ENCODE assay signal across 31 cellular contexts in the genomic region with DNA sequence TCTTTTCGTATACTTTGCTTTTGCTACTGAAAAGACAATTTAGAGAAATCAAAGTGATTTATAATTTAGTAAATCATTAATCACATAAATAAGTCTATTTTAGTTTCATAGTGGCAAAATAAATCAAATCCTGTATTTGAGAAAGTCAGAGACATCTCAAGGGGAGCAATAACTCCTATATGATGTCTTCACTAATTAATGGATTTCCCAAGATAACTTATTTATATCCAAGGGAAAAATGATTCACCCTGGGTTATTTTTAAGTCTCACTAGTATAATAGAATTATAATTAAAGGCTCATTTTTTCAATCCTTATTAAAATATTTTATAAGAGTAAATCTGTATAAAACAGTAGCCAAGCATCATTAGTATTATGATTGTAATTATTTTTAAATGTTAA.
DNase-seq lines count a peak whose midpoint lies in the region; ATAC-seq, FAIRE-seq and TF ChIP-seq lines count a peak whose summit lies in the region.
"Had no signal": no experiment of that assay in that cellular context is flagged by ENCODE, and none has a peak within 500 bp of the region (broad histone marks: within the 10 kb centered on the region; RNA-seq: fewer than 3 reads in every experiment).

No MANE protein-coding gene starts in this region.

- TF ChIP-seq CTCF in SK-N-SH (IDR thresholded peaks at IDR 0.05) = no peak

- H3K79me2 ChIP-seq in SK-N-SH (ENCODE audit: insufficient read depth) = no peaks in the 10 kb centered on the region

- no peak for TF ChIP-seq POLR2A in H54 (IDR thresholded peaks at IDR 0.05; ENCODE audit: low read depth, low read length)

- no peak overlapping the region for H3K27ac ChIP-seq in SK-N-SH (ENCODE audit: low read depth in 2 of 2, low read length in 1 of 2)
- H3K27ac ChIP-seq: 22Rv1; A549; BLaER1; BLaER1 treated with 17β-estradiol and CSF1 and Interleukin-3, amounts not matched to agents 10 nM and 100 nM; C4-2B had no signal

- CTCF ChIA-PET in SK-N-SH (lab: Yijun Ruan, JAX) = no interaction called here

- H3K4me2 ChIP-seq in SK-N-SH = no peak overlapping the region
- H3K4me2 ChIP-seq: A549; BLaER1; BLaER1 treated with 17β-estradiol and CSF1 and Interleukin-3, amounts not matched to agents 10 nM and 100 nM had no signal

- DNase-seq in SK-N-SH (no peak), frontal cortex (ENCODE audit: low spot score in 2 of 2) (no peak), H54 (ENCODE audit: insufficient read length, low spot score) (no peak)
- DNase-seq: 8988T; ACHN; AML-193; BE2C; C1 segment of cervical spinal cord; Caco-2; Calu3; CD4-positive, alpha-beta memory T cell; CD4-positive, alpha-beta T cell; CD4-positive, CD25-positive, alpha-beta regulatory T cell; CD8-positive, alpha-beta memory T cell; CD8-positive, alpha-beta T cell; COR-L47; DMS 273 treated with DMSO at 0.1 percent for 48 hours; DMS153; DMS53; DMS79; DMS79 treated with DMSO at 0.1 percent for 48 hours; DND-41; EL had no signal

- peaks cover 14% of the 10 kb centered on the region for H3F3A ChIP-seq in SK-N-SH (replicated peaks; ENCODE audit: insufficient read depth)

- POLR2A ChIA-PET in SK-N-SH (lab: Yijun Ruan, JAX) = no interaction called here

- no peak overlapping the region; the same call in 1 of the 2 replicates for H2AFZ ChIP-seq in SK-N-SH (ENCODE audit: low read depth)

- WGBS in SK-N-SH (ENCODE audit: low lambda C conversion rate) = 38% methylated on average over 1 of the region's 1 CpG

- H3K4me3 ChIP-seq in SK-N-SH (ENCODE audit: low read depth in 2 of 2, low read length in 1 of 2) = no peak overlapping the region
- H3K4me3 ChIP-seq: A549; BLaER1; BLaER1 treated with 17β-estradiol and CSF1 and Interleukin-3, amounts not matched to agents 10 nM and 100 nM had no signal

- no peak for TF ChIP-seq EP300 in SK-N-SH (IDR thresholded peaks at IDR 0.05; ENCODE audit: borderline replicate concordance in 1 of 2, low read depth in 1 of 2, low read length in 1 of 2)

- no peaks in the 10 kb centered on the region for H4K20me1 ChIP-seq in SK-N-SH (ENCODE audit: insufficient read depth)
- H4K20me1 ChIP-seq: BLaER1; BLaER1 treated with 17β-estradiol and CSF1 and Interleukin-3, amounts not matched to agents 10 nM and 100 nM had no signal

- H3K9me2 ChIP-seq in SK-N-SH = no peaks in the 10 kb centered on the region

- no peaks in the 10 kb centered on the region; a peak in 1 of 4 replicates for H3K4me1 ChIP-seq in SK-N-SH (ENCODE audit: control insufficient read depth in 1 of 2, insufficient read depth in 2 of 2, low read depth in 1 of 2, low read length in 1 of 2)
- H3K4me1 ChIP-seq: BE2C, BLaER1 had no signal

- peaks cover 3% of the 10 kb centered on the region; the same call in 1 of the 2 replicates for H3K9me3 ChIP-seq in SK-N-SH
- H3K9me3 ChIP-seq: A549, BE2C, BLaER1 had no signal

- no peak for TF ChIP-seq RAD21 in SK-N-SH (IDR thresholded peaks at IDR 0.05; ENCODE audit: low read length)

- H3K9ac ChIP-seq in SK-N-SH = no peak overlapping the region
- H3K9ac ChIP-seq: BLaER1; BLaER1 treated with 17β-estradiol and CSF1 and Interleukin-3, amounts not matched to agents 10 nM and 100 nM had no signal

- H3K36me3 ChIP-seq in SK-N-SH (replicated peaks in 1 of 2; ENCODE audit: control insufficient read depth in 1 of 2, insufficient read depth in 2 of 2, low read length in 1 of 2) = no peaks in the 10 kb centered on the region
- H3K36me3 ChIP-seq: BE2C; BLaER1; BLaER1 treated with 17β-estradiol and CSF1 and Interleukin-3, amounts not matched to agents 10 nM and 100 nM had no signal

- FAIRE-seq in frontal cortex (lab: Jason Lieb, UNC) (peak; percentile 49), H54 (lab: Jason Lieb, UNC) (no peak)
- FAIRE-seq: A204.1, A549, D721Med had no signal

- ATAC-seq in SK-N-SH treated with all-trans-retinoic acid at 6 μM for 48 hours = no peak
- ATAC-seq: A549; CD8-positive, alpha-beta T cell had no signal

- no peaks in the 10 kb centered on the region for H3K27me3 ChIP-seq in SK-N-SH (ENCODE audit: insufficient read depth)
- H3K27me3 ChIP-seq: BE2C; BLaER1; BLaER1 treated with 17β-estradiol and CSF1 and Interleukin-3, amounts not matched to agents 10 nM and 100 nM had no signal

TF ChIP-seq in SK-N-SH treated with all-trans-retinoic acid at 6 μM for 48 hours, 23 proteins besides CTCF, POLR2A, EP300 and RAD21 (continues in another document):
- TF ChIP-seq ESRRG (CRISPR knock-in tag; IDR thresholded peaks at IDR 0.05) = no peak
- no peak for TF ChIP-seq ZFP3 (CRISPR knock-in tag; IDR thresholded peaks at IDR 0.05)
- no peak for TF ChIP-seq ZNF70 (CRISPR knock-in tag; IDR thresholded peaks at IDR 0.05)
- no peak for TF ChIP-seq PPARA (CRISPR knock-in tag; IDR thresholded peaks at IDR 0.05; ENCODE audit: borderline replicate concordance)
- TF ChIP-seq ZC3H10 (CRISPR knock-in tag; IDR thresholded peaks at IDR 0.05) = peak; percentile 91
- TF ChIP-seq, protein P1, sequence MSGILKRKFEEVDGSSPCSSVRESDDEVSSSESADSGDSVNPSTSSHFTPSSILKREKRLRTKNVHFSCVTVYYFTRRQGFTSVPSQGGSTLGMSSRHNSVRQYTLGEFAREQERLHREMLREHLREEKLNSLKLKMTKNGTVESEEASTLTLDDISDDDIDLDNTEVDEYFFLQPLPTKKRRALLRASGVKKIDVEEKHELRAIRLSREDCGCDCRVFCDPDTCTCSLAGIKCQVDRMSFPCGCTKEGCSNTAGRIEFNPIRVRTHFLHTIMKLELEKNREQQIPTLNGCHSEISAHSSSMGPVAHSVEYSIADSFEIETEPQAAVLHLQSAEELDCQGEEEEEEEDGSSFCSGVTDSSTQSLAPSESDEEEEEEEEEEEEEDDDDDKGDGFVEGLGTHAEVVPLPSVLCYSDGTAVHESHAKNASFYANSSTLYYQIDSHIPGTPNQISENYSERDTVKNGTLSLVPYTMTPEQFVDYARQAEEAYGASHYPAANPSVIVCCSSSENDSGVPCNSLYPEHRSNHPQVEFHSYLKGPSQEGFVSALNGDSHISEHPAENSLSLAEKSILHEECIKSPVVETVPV (CRISPR knock-in tag; IDR thresholded peaks at IDR 0.05) = no peak
- TF ChIP-seq ZNF8 (CRISPR knock-in tag; IDR thresholded peaks at IDR 0.05) = no peak
- TF ChIP-seq CSDC2 (CRISPR knock-in tag; IDR thresholded peaks at IDR 0.05) = no peak
- TF ChIP-seq ISL1 (CRISPR knock-in tag; IDR thresholded peaks at IDR 0.05) = peak; percentile 37
- no peak for TF ChIP-seq TCF4 (CRISPR knock-in tag; IDR thresholded peaks at IDR 0.05; ENCODE audit: borderline replicate concordance)
- no peak for TF ChIP-seq ARNTL (CRISPR knock-in tag; IDR thresholded peaks at IDR 0.05; ENCODE audit: borderline replicate concordance, low read depth)

TF ChIP-seq in SK-N-SH, 30 proteins besides CTCF, POLR2A, EP300 and RAD21:
- TF ChIP-seq NFIC (IDR thresholded peaks at IDR 0.05; ENCODE audit: borderline replicate concordance) (no peak), RCOR1 (IDR thresholded peaks at IDR 0.05; ENCODE audit: low read length) (no peak), ELF1 (IDR thresholded peaks at IDR 0.05) (no peak), SIN3A (IDR thresholded peaks at IDR 0.05; ENCODE audit: borderline replicate concordance, low read depth, low read length) (no peak), FOXM1 (IDR thresholded peaks at IDR 0.05; ENCODE audit: low read depth) (no peak), YY1 (IDR thresholded peaks at IDR 0.05; ENCODE audit: low read depth) (no peak), RFX5 (IDR thresholded peaks at IDR 0.05; ENCODE audit: low read length) (no peak), FOXJ3 (CRISPR knock-in tag; IDR thresholded peaks at IDR 0.05) (no peak), JUND (IDR thresholded peaks at IDR 0.05) (no peak), RXRA (IDR thresholded peaks at IDR 0.05; ENCODE audit: borderline replicate concordance, low read depth) (no peak), TAF1 (IDR thresholded peaks at IDR 0.05; ENCODE audit: borderline replicate concordance, low read depth, low read length) (no peak), TEAD4 (IDR thresholded peaks at IDR 0.05; ENCODE audit: borderline replicate concordance, insufficient read depth) (no peak), CHD2 (IDR thresholded peaks at IDR 0.05; ENCODE audit: low read length, partially characterized antibody) (no peak), GATA2 (CRISPR knock-in tag; IDR thresholded peaks at IDR 0.05) (no peak), EZH2phosphoT487 (IDR thresholded peaks at IDR 0.05; ENCODE audit: borderline replicate concordance, low read depth) (no peak), POLR2AphosphoS5 (IDR thresholded peaks at IDR 0.05; ENCODE audit: low read depth, low read length) (no peak), GABPA (IDR thresholded peaks at IDR 0.05; ENCODE audit: low read depth) (no peak)
- TF ChIP-seq, protein P2, sequence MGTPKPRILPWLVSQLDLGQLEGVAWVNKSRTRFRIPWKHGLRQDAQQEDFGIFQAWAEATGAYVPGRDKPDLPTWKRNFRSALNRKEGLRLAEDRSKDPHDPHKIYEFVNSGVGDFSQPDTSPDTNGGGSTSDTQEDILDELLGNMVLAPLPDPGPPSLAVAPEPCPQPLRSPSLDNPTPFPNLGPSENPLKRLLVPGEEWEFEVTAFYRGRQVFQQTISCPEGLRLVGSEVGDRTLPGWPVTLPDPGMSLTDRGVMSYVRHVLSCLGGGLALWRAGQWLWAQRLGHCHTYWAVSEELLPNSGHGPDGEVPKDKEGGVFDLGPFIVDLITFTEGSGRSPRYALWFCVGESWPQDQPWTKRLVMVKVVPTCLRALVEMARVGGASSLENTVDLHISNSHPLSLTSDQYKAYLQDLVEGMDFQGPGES (IDR thresholded peaks at IDR 0.05; ENCODE audit: low read depth, low read length) = no peak
- TF ChIP-seq, protein P3, sequence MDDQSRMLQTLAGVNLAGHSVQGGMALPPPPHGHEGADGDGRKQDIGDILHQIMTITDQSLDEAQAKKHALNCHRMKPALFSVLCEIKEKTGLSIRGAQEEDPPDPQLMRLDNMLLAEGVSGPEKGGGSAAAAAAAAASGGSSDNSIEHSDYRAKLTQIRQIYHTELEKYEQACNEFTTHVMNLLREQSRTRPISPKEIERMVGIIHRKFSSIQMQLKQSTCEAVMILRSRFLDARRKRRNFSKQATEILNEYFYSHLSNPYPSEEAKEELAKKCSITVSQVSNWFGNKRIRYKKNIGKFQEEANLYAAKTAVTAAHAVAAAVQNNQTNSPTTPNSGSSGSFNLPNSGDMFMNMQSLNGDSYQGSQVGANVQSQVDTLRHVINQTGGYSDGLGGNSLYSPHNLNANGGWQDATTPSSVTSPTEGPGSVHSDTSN (IDR thresholded peaks at IDR 0.05) = no peak
